Comparison of ENCODE assay signal across 22 cellular contexts in the genomic region with DNA sequence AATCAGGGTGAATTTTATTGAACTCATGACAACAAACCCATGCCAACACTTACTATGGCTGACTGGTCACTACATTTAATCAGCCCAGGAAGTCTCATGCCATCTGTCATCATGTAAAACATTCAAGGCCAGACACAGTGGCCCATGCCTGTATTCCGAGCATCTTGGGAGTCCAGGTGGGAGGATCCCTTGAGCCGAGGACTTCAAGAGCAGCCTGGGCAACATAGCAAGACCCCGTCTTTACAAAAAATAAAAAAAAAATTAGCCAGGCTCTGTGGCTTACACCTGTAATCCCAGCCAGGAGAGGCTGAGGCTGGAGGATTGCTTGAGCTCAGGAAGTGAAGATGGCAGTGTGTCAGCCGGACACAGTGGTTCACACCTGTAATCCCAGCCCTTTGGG.
"Had no signal": no experiment of that assay in that cellular context is flagged by ENCODE, and none has a peak within 500 bp of the region (broad histone marks: within the 10 kb centered on the region; RNA-seq: fewer than 3 reads in every experiment).

No MANE protein-coding gene starts in this region.

- H3K9me3 Mint-ChIP-seq: T-cell had no signal

- H3K4me3 Mint-ChIP-seq: T-cell had no signal

- ATAC-seq: T-cell had no signal

- H3K9ac ChIP-seq: KMS-11, SK-N-SH had no signal

- H3K27ac Mint-ChIP-seq: T-cell had no signal

- DNase-seq: IMR-90, Kasumi-1, MM.1S, NCI-H1092 treated with DMSO at 0.1 percent for 48 hours, NCI-H1436, NCI-H187, NCI-H2029, NCI-H2081 treated with DMSO at 0.1 percent for 48 hours, NCI-H2171, NCI-H226, NCI-H446, NCI-H510A, NCI-H524 treated with DMSO at 0.1 percent for 48 hours, NCI-H69, NCI-H774, Right ventricle myocardium superior, RPMI8226, SK-N-SH, SW 1271, T-cell had no signal

- H3K4me2 ChIP-seq: KMS-11, SK-N-SH had no signal

- H3K27ac ChIP-seq: KMS-11 had no signal

- H3K9me3 ChIP-seq: SK-N-SH had no signal

- FAIRE-seq: RCC 7860 had no signal

- H3K27me3 Mint-ChIP-seq: T-cell had no signal

- H3K36me3 Mint-ChIP-seq: T-cell had no signal
